Comparison of ENCODE assay signal across 12 cellular contexts in genomic region chr11:47178737-47179654, GRCh38. TPM values are rescaled to one million over a fixed set of nuclear protein-coding genes. Genes with fewer than 3 reads are reported as not detected.
DNase-seq lines count a peak whose midpoint lies in the region; ATAC-seq and TF ChIP-seq lines count a peak whose summit lies in the region.
"Had no signal": no experiment of that assay in that cellular context is flagged by ENCODE, and none has a peak within 500 bp of the region (broad histone marks: within the 10 kb centered on the region; RNA-seq: fewer than 3 reads in every experiment).

No MANE protein-coding gene starts in this region.

- intact Hi-C loops in activated CD4-positive, alpha-beta memory T cell treated with anti-CD3 and anti-CD28 coated beads for 36 hours (cut with micrococcal nuclease) = loop anchor here (5.0 kb wide), 2 partner anchors 68 to 178 kb away; partner anchors contain the start of gene ACP2
- intact Hi-C loops in activated T-helper 1 cell treated with anti-CD3 and anti-CD28 coated beads, Interleukin-12 subunit alpha, Interleukin-12 subunit beta, Interleukin-2, Interleukin-4 antibody, amounts not matched to agents 30 ng/mL and 10 ng/mL and 1 ng/mL, durations not matched to agents 14 hours and 24 hours and 36 hours (cut with micrococcal nuclease) = no loop called here

- H3K4me2 ChIP-seq in H9 (ENCODE audit: insufficient read depth, insufficient read length, low read length) = no peak overlapping the region

- no peak overlapping the region for H4K5ac ChIP-seq in H9 (ENCODE audit: insufficient read length, low read depth, low read length)

- CTCF ChIA-PET in activated CD4-positive, alpha-beta memory T cell treated with anti-CD3 and anti-CD28 coated beads, Interleukin-2, amount 10 ng/mL, durations not matched to agents 7 days and 5 days (lab: Charles Lee) = interaction anchor here (0.6 to 4.8 kb wide), 20 partner anchors 8 to 373 kb away, joined by 3 to 38 read pairs (median 4); partner anchors contain the start of genes ACP2, DDB2 and PACSIN3
- CTCF ChIA-PET in activated CD4-positive, alpha-beta memory T cell treated with anti-CD3 and anti-CD28 coated beads for 36 hours (lab: Charles Lee) = interaction anchor here (0.5 to 4.4 kb wide), 21 partner anchors 16 to 291 kb away, joined by 3 to 54 read pairs (median 4); partner anchors contain the start of genes ACP2 and DDB2

- no peak overlapping the region for H3K4me3 Mint-ChIP-seq in activated CD4-positive, alpha-beta memory T cell treated with anti-CD3 and anti-CD28 coated beads, Interleukin-2, amount 10 ng/mL, durations not matched to agents 7 days and 5 days
- H3K4me3 Mint-ChIP-seq in activated CD4-positive, alpha-beta memory T cell treated with anti-CD3 and anti-CD28 coated beads for 36 hours = no peak overlapping the region
- peak overlapping the region; percentile 39 for H3K4me3 Mint-ChIP-seq in activated T-helper 1 cell treated with anti-CD3 and anti-CD28 coated beads, Interleukin-12 subunit alpha, Interleukin-12 subunit beta, Interleukin-2, Interleukin-4 antibody, amounts not matched to agents 30 ng/mL and 10 ng/mL and 1 ng/mL, durations not matched to agents 14 hours and 24 hours and 36 hours
- H3K4me3 Mint-ChIP-seq in H9 = no peak overlapping the region; a peak in 1 of 5 replicates
- H3K4me3 Mint-ChIP-seq: activated naive CD4-positive, alpha-beta T cell treated with anti-CD3 and anti-CD28 coated beads for 36 hours; HFFc6; T-helper 1 cell treated with Interleukin-12 subunit alpha and Interleukin-12 subunit beta and Interleukin-4 antibody, amounts not matched to agents 30 μg/mL and 1 μg/mL, for 36 hours had no signal

- H4K8ac ChIP-seq in H9 (replicated peaks; ENCODE audit: insufficient read length, low read depth, low read length) = no peak overlapping the region

- H3K36me3 ChIP-seq in stomach smooth muscle (ENCODE audit: control insufficient read depth in 2 of 2, insufficient read depth in 2 of 2, low read length in 2 of 2) = peaks cover 16 to 32% of the 10 kb centered on the region in 2 donors

- H3K27ac Mint-ChIP-seq in activated CD4-positive, alpha-beta memory T cell treated with anti-CD3 and anti-CD28 coated beads, Interleukin-2, amount 10 ng/mL, durations not matched to agents 7 days and 5 days = peak overlapping the region; percentile 59
- H3K27ac Mint-ChIP-seq in activated CD4-positive, alpha-beta memory T cell treated with anti-CD3 and anti-CD28 coated beads for 36 hours = no peak overlapping the region
- H3K27ac Mint-ChIP-seq in activated T-helper 1 cell treated with anti-CD3 and anti-CD28 coated beads, Interleukin-12 subunit alpha, Interleukin-12 subunit beta, Interleukin-2, Interleukin-4 antibody, amounts not matched to agents 30 ng/mL and 10 ng/mL and 1 ng/mL, durations not matched to agents 14 hours and 24 hours and 36 hours = no peak overlapping the region
- H3K27ac Mint-ChIP-seq in H9 = no peak overlapping the region
- H3K27ac Mint-ChIP-seq: HFFc6; T-helper 1 cell treated with Interleukin-12 subunit alpha and Interleukin-12 subunit beta and Interleukin-4 antibody, amounts not matched to agents 30 μg/mL and 1 μg/mL, for 36 hours had no signal

- H3K9me3 Mint-ChIP-seq in activated CD4-positive, alpha-beta memory T cell treated with anti-CD3 and anti-CD28 coated beads, Interleukin-2, amount 10 ng/mL, durations not matched to agents 7 days and 5 days = no peaks in the 10 kb centered on the region
- H3K9me3 Mint-ChIP-seq in activated CD4-positive, alpha-beta memory T cell treated with anti-CD3 and anti-CD28 coated beads for 36 hours = no peaks in the 10 kb centered on the region
- H3K9me3 Mint-ChIP-seq in activated T-helper 1 cell treated with anti-CD3 and anti-CD28 coated beads, Interleukin-12 subunit alpha, Interleukin-12 subunit beta, Interleukin-2, Interleukin-4 antibody, amounts not matched to agents 30 ng/mL and 10 ng/mL and 1 ng/mL, durations not matched to agents 14 hours and 24 hours and 36 hours = no peaks in the 10 kb centered on the region
- no peaks in the 10 kb centered on the region for H3K9me3 Mint-ChIP-seq in H9
- H3K9me3 Mint-ChIP-seq: activated naive CD4-positive, alpha-beta T cell treated with anti-CD3 and anti-CD28 coated beads for 36 hours; HFFc6; T-helper 1 cell treated with Interleukin-12 subunit alpha and Interleukin-12 subunit beta and Interleukin-4 antibody, amounts not matched to agents 30 μg/mL and 1 μg/mL, for 36 hours had no signal

- H3K79me2 ChIP-seq in H9 (ENCODE audit: insufficient read depth, low read length) = peaks cover 15% of the 10 kb centered on the region; the same call in 1 of the 2 replicates

- H3K9me3 ChIP-seq in stomach smooth muscle (ENCODE audit: control insufficient read depth in 2 of 2, low read length in 2 of 2) = no peaks in the 10 kb centered on the region
- no peaks in the 10 kb centered on the region for H3K9me3 ChIP-seq in H9 (ENCODE audit: control insufficient read depth, low read depth, low read length)

- no peak overlapping the region for H3K9ac ChIP-seq in stomach smooth muscle (ENCODE audit: low read length in 2 of 2)
- no peak overlapping the region for H3K9ac ChIP-seq in H9 (ENCODE audit: extremely low read depth, insufficient read length, low read length)

- H3K36me3 Mint-ChIP-seq in activated CD4-positive, alpha-beta memory T cell treated with anti-CD3 and anti-CD28 coated beads, Interleukin-2, amount 10 ng/mL, durations not matched to agents 7 days and 5 days (ENCODE audit: low read depth) = peaks cover 10% of the 10 kb centered on the region
- peaks cover 5% of the 10 kb centered on the region for H3K36me3 Mint-ChIP-seq in activated CD4-positive, alpha-beta memory T cell treated with anti-CD3 and anti-CD28 coated beads for 36 hours
- H3K36me3 Mint-ChIP-seq in activated T-helper 1 cell treated with anti-CD3 and anti-CD28 coated beads, Interleukin-12 subunit alpha, Interleukin-12 subunit beta, Interleukin-2, Interleukin-4 antibody, amounts not matched to agents 30 ng/mL and 10 ng/mL and 1 ng/mL, durations not matched to agents 14 hours and 24 hours and 36 hours (ENCODE audit: low read depth) = peaks cover under 1% of the 10 kb centered on the region
- H3K36me3 Mint-ChIP-seq in H9 (ENCODE audit: insufficient read depth in 1 of 3, low read depth in 3 of 3) = peaks cover 2 to 29% (median 24%) of the 10 kb centered on the region in 3 experiments; a peak in 6 of 7 replicates

- no peak overlapping the region for H2BK12ac ChIP-seq in H9 (ENCODE audit: insufficient read length, low read depth, low read length)

- peaks cover 57% of the 10 kb centered on the region for H3K4me1 ChIP-seq in stomach smooth muscle (ENCODE audit: control insufficient read depth, insufficient read depth, low read length)
- peaks cover 5% of the 10 kb centered on the region; the same call in 1 of the 2 replicates for H3K4me1 ChIP-seq in H9 (ENCODE audit: insufficient read depth, low read length)

- peak overlapping the region; percentile 95 for H3K27ac ChIP-seq in stomach smooth muscle (ENCODE audit: low read length)
- no peak overlapping the region for H3K27ac ChIP-seq in H9 (ENCODE audit: insufficient read length, low read depth, low read length)

- no peak overlapping the region for H3K14ac ChIP-seq in H9 (ENCODE audit: insufficient read depth, low read length)

- no peak overlapping the region for H3T11ph ChIP-seq in H9 (ENCODE audit: low read length)

- H3K23ac ChIP-seq in H9 (ENCODE audit: insufficient read length, low read depth, low read length) = no peak overlapping the region

- peaks cover 9% of the 10 kb centered on the region for H3K79me1 ChIP-seq in H9 (ENCODE audit: insufficient read depth, low read depth, low read length, poor library complexity, severe bottlenecking)

- no peaks in the 10 kb centered on the region for H3K27me3 Mint-ChIP-seq in activated CD4-positive, alpha-beta memory T cell treated with anti-CD3 and anti-CD28 coated beads, Interleukin-2, amount 10 ng/mL, durations not matched to agents 7 days and 5 days
- H3K27me3 Mint-ChIP-seq in activated CD4-positive, alpha-beta memory T cell treated with anti-CD3 and anti-CD28 coated beads for 36 hours = peaks cover 1% of the 10 kb centered on the region
- H3K27me3 Mint-ChIP-seq in activated T-helper 1 cell treated with anti-CD3 and anti-CD28 coated beads, Interleukin-12 subunit alpha, Interleukin-12 subunit beta, Interleukin-2, Interleukin-4 antibody, amounts not matched to agents 30 ng/mL and 10 ng/mL and 1 ng/mL, durations not matched to agents 14 hours and 24 hours and 36 hours (ENCODE audit: insufficient read depth) = no peaks in the 10 kb centered on the region
- no peaks in the 10 kb centered on the region for H3K27me3 Mint-ChIP-seq in H9 (ENCODE audit: low read depth)

- POLR2A ChIA-PET in activated CD4-positive, alpha-beta memory T cell treated with anti-CD3 and anti-CD28 coated beads, Interleukin-2, amount 10 ng/mL, durations not matched to agents 7 days and 5 days (lab: Charles Lee) = interaction anchor here (0.6 to 10.3 kb wide), 7 partner anchors 8 to 95 kb away, joined by 3 to 124 read pairs (median 3); partner anchors contain the start of genes DDB2 and PACSIN3
- POLR2A ChIA-PET in activated CD4-positive, alpha-beta memory T cell treated with anti-CD3 and anti-CD28 coated beads for 36 hours (lab: Charles Lee) = interaction anchor here (0.5 to 3.1 kb wide), 3 partner anchors 36 to 58 kb away, joined by 3 to 25 read pairs (median 6); partner anchors contain the start of gene DDB2

- ATAC-seq in left lobe of liver (no peak), GM19452 (IDR thresholded peaks at IDR 0.05; ENCODE audit: unreplicated experiment) (no peak)

- H2AFZ ChIP-seq in H9 (ENCODE audit: low read length) = no peak overlapping the region

- no peak overlapping the region for H2BK20ac ChIP-seq in H9 (ENCODE audit: low read depth, low read length, poor library complexity, severe bottlenecking)

- no peaks in the 10 kb centered on the region for H3K27me3 ChIP-seq in stomach smooth muscle (ENCODE audit: control insufficient read depth in 1 of 2, insufficient read depth in 2 of 2, low read length in 2 of 2)
- H3K27me3 ChIP-seq in H9 (ENCODE audit: insufficient read depth, low read length) = no peaks in the 10 kb centered on the region

- no peak overlapping the region for H3K18ac ChIP-seq in H9 (ENCODE audit: insufficient read length, low read depth, low read length)

- no peak for DNase-seq in activated CD4-positive, alpha-beta memory T cell treated with anti-CD3 and anti-CD28 coated beads, Interleukin-2, amount 10 ng/mL, durations not matched to agents 7 days and 5 days
- no peak for DNase-seq in activated CD4-positive, alpha-beta memory T cell treated with anti-CD3 and anti-CD28 coated beads for 36 hours
- DNase-seq in activated T-helper 1 cell treated with anti-CD3 and anti-CD28 coated beads, Interleukin-12 subunit alpha, Interleukin-12 subunit beta, Interleukin-2, Interleukin-4 antibody, amounts not matched to agents 30 ng/mL and 10 ng/mL and 1 ng/mL, durations not matched to agents 14 hours and 24 hours and 36 hours (ENCODE audit: low spot score) = no peak
- DNase-seq in left lobe of liver (ENCODE audit: low spot score) = peak; percentile 43
- DNase-seq in NCI-H1694 treated with DMSO at 0.1 percent for 48 hours (lab: John Stamatoyannopoulos, UW) = no peak
- DNase-seq in H9 = no peak

- peaks cover 8% of the 10 kb centered on the region for H3K23me2 ChIP-seq in H9 (ENCODE audit: insufficient read length, low read depth, low read length, poor library complexity, severe bottlenecking)

- H2AK5ac ChIP-seq in H9 (ENCODE audit: insufficient read length, low read length) = no peak overlapping the region

- no peak overlapping the region for H2BK5ac ChIP-seq in H9 (ENCODE audit: insufficient read length, low read length)

- no peak overlapping the region for H4K91ac ChIP-seq in H9 (ENCODE audit: insufficient read length, low read depth, low read length)

- H3K56ac ChIP-seq in H9 (ENCODE audit: insufficient read length, low read depth, low read length) = no peak overlapping the region

- no peak for TF ChIP-seq CTCF in H9 (conservative IDR thresholded peaks at IDR 0.05)

- H2BK15ac ChIP-seq in H9 (ENCODE audit: low read depth, low read length) = no peak overlapping the region

- no CpG with 5 or more reads among the region's 23 CpGs for WGBS in H9 (ENCODE audit: extremely low coverage, insufficient read length, low lambda C conversion rate)

- H3K4me1 Mint-ChIP-seq in activated CD4-positive, alpha-beta memory T cell treated with anti-CD3 and anti-CD28 coated beads, Interleukin-2, amount 10 ng/mL, durations not matched to agents 7 days and 5 days = peaks cover 34% of the 10 kb centered on the region
- peaks cover 21% of the 10 kb centered on the region for H3K4me1 Mint-ChIP-seq in activated CD4-positive, alpha-beta memory T cell treated with anti-CD3 and anti-CD28 coated beads for 36 hours (ENCODE audit: low read depth)
- peaks cover 31% of the 10 kb centered on the region for H3K4me1 Mint-ChIP-seq in activated T-helper 1 cell treated with anti-CD3 and anti-CD28 coated beads, Interleukin-12 subunit alpha, Interleukin-12 subunit beta, Interleukin-2, Interleukin-4 antibody, amounts not matched to agents 30 ng/mL and 10 ng/mL and 1 ng/mL, durations not matched to agents 14 hours and 24 hours and 36 hours (ENCODE audit: low read depth)
- H3K4me1 Mint-ChIP-seq in H9 = peaks cover 19 to 21% of the 10 kb centered on the region in 2 experiments

- no peak overlapping the region for H3K4me3 ChIP-seq in stomach smooth muscle (ENCODE audit: low read length in 2 of 2)
- H3K4me3 ChIP-seq: coronary artery had no signal

- H3K4ac ChIP-seq in H9 (ENCODE audit: low read depth, low read length) = no peak overlapping the region

- H2BK120ac ChIP-seq in H9 (ENCODE audit: low read depth, low read length, poor library complexity, severe bottlenecking) = no peak overlapping the region

- no peaks in the 10 kb centered on the region for H4K20me1 ChIP-seq in H9 (ENCODE audit: control insufficient read depth, insufficient read depth, insufficient read length)

RNA-seq across cellular contexts. Expression of gene ARFGAP2, which starts 2.3 kb away (rescaled TPM):
- total RNA-seq in activated CD4-positive, alpha-beta memory T cell treated with anti-CD3 and anti-CD28 coated beads, Interleukin-2, amount 10 ng/mL, durations not matched to agents 7 days and 5 days = 10 to 100 TPM; 82.0 to 85.7 TPM
- 10 to 100 TPM; 66.5 to 66.6 TPM for total RNA-seq in activated CD4-positive, alpha-beta memory T cell treated with anti-CD3 and anti-CD28 coated beads for 36 hours
- 111 and 116 TPM in 2 replicates for total RNA-seq in activated T-helper 1 cell treated with anti-CD3 and anti-CD28 coated beads, Interleukin-12 subunit alpha, Interleukin-12 subunit beta, Interleukin-2, Interleukin-4 antibody, amounts not matched to agents 30 ng/mL and 10 ng/mL and 1 ng/mL, durations not matched to agents 14 hours and 24 hours and 36 hours
- total RNA-seq in left lobe of liver (77.6 TPM), H9 (2021) (65.1 and 72.3 TPM in 2 replicates)

RNA-seq across cellular contexts. Expression of gene PACSIN3, which starts 7.2 kb away (rescaled TPM):
- total RNA-seq in activated CD4-positive, alpha-beta memory T cell treated with anti-CD3 and anti-CD28 coated beads, Interleukin-2, amount 10 ng/mL, durations not matched to agents 7 days and 5 days = 1 to 10 TPM in 1 of 2 experiments, under 1 TPM in 1; 0.91 to 1.2 TPM
- 1 to 10 TPM; 5.3 to 6.0 TPM for total RNA-seq in activated CD4-positive, alpha-beta memory T cell treated with anti-CD3 and anti-CD28 coated beads for 36 hours
- total RNA-seq in activated T-helper 1 cell treated with anti-CD3 and anti-CD28 coated beads, Interleukin-12 subunit alpha, Interleukin-12 subunit beta, Interleukin-2, Interleukin-4 antibody, amounts not matched to agents 30 ng/mL and 10 ng/mL and 1 ng/mL, durations not matched to agents 14 hours and 24 hours and 36 hours = 14.5 and 17.0 TPM in 2 replicates
- total RNA-seq in left lobe of liver = 32.8 TPM
- total RNA-seq in H9 (2021) = 62.2 and 63.0 TPM in 2 replicates

RNA-seq across cellular contexts. Expression of gene DDB2, which starts 35.8 kb away (rescaled TPM):
- total RNA-seq in activated CD4-positive, alpha-beta memory T cell treated with anti-CD3 and anti-CD28 coated beads, Interleukin-2, amount 10 ng/mL, durations not matched to agents 7 days and 5 days = 100 to 1,000 TPM; 159 to 163 TPM
- total RNA-seq in activated CD4-positive, alpha-beta memory T cell treated with anti-CD3 and anti-CD28 coated beads for 36 hours = 100 to 1,000 TPM; 194 to 198 TPM
- 134 and 142 TPM in 2 replicates for total RNA-seq in activated T-helper 1 cell treated with anti-CD3 and anti-CD28 coated beads, Interleukin-12 subunit alpha, Interleukin-12 subunit beta, Interleukin-2, Interleukin-4 antibody, amounts not matched to agents 30 ng/mL and 10 ng/mL and 1 ng/mL, durations not matched to agents 14 hours and 24 hours and 36 hours
- total RNA-seq in left lobe of liver (15.4 TPM), H9 (2021) (65.0 and 67.0 TPM in 2 replicates)
